8 cellular contexts compared by ENCODE assay signal in genomic region chr13:48975926-48976676, GRCh38. TPM values are rescaled to one million over a fixed set of nuclear protein-coding genes. Genes with fewer than 3 reads are reported as not detected.
DNase-seq lines count a peak whose midpoint lies in the region; ATAC-seq, FAIRE-seq and TF ChIP-seq lines count a peak whose summit lies in the region.

No MANE protein-coding gene starts in this region.

- H3K4me1 ChIP-seq in keratinocyte (ENCODE audit: control insufficient read depth, extremely low read depth, insufficient read depth, low read length): peaks cover 18% of the 10 kb centered on the region

- ATAC-seq in GM18873 (IDR thresholded peaks at IDR 0.05; ENCODE audit: low FRiP score, unreplicated experiment) (peak; percentile 43), HG03108 (IDR thresholded peaks at IDR 0.05; ENCODE audit: unreplicated experiment) (peak; percentile 61)

- H3K36me3 ChIP-seq in keratinocyte (ENCODE audit: control insufficient read depth in 2 of 2, extremely low read depth in 1 of 2, insufficient read depth in 2 of 2, low read length in 2 of 2): no peaks in the 10 kb centered on the region

- H3K27me3 ChIP-seq in keratinocyte (ENCODE audit: control insufficient read depth, extremely low read depth, insufficient read depth, low read length): no peaks in the 10 kb centered on the region

- dilution Hi-C loops in keratinocyte (cut with MboI; ENCODE audit: extremely low pct_ligation_motif_present, low sequenced_read_pairs): no loop called here

- H2AFZ ChIP-seq in keratinocyte (ENCODE audit: control insufficient read depth, low read length): peak overlapping the region; percentile 94

- H3K27ac ChIP-seq in caudate nucleus (ENCODE audit: low read depth, low read length): peak overlapping the region; percentile 87
- H3K27ac ChIP-seq in keratinocyte (ENCODE audit: control insufficient read depth, insufficient read depth, low read length): peak overlapping the region; percentile 83

- H3K9me1 ChIP-seq in keratinocyte (ENCODE audit: control insufficient read depth, extremely low read depth, insufficient read depth, low read length): no peaks in the 10 kb centered on the region

- H3K4me2 ChIP-seq in keratinocyte (ENCODE audit: control insufficient read depth, extremely low read depth, insufficient read depth, low read depth, low read length): peak overlapping the region; percentile 93

- DNase-seq in AG08396 (ENCODE audit: low spot score): peak; percentile 88
- DNase-seq in NCI-H2227 (lab: John Stamatoyannopoulos, UW; ENCODE audit: unreplicated experiment): peak; percentile 87
- peak; percentile 69 to 81 (median 76) for DNase-seq in activated CD4-positive, CD25-positive, alpha-beta regulatory T cell (lab: John Stamatoyannopoulos, UW)
- peak in 60 of 61 donors; percentile 25 to 92 (median 78) for DNase-seq in caudate nucleus (lab: John Stamatoyannopoulos, UW)
- DNase-seq in keratinocyte (ENCODE audit: low read depth, low spot score): no peak
- peak; percentile 76 to 84 (median 82) for DNase-seq in stimulated activated CD4-positive, alpha-beta T cell treated with anti-CD3 and anti-CD28 coated beads, Interleukin-12 subunit alpha, Interleukin-12 subunit beta, amount 100 ng/mL, for 48 hours (ENCODE audit: low read depth in 2 of 3, low spot score in 1 of 3)

- H3K9ac ChIP-seq in keratinocyte (ENCODE audit: control insufficient read depth, extremely low read depth, insufficient read depth, low read length): peak overlapping the region; percentile 88

- peak in 1 of 3 experiments; percentile 23 for TF ChIP-seq CTCF in keratinocyte (optimal IDR thresholded peaks at IDR 0.05 in 1 of 3, IDR thresholded peaks at IDR 0.05 in 1 of 3, conservative IDR thresholded peaks at IDR 0.05 in 1 of 3; ENCODE audit: extremely low read depth in 1 of 3, insufficient read depth in 2 of 3, low read length in 3 of 3)

- peaks cover 34% of the 10 kb centered on the region for H3K79me2 ChIP-seq in keratinocyte (ENCODE audit: control insufficient read depth, insufficient read depth, low read length)

- no peak for FAIRE-seq in keratinocyte (lab: Jason Lieb, UNC)

- H4K20me1 ChIP-seq in keratinocyte (ENCODE audit: control insufficient read depth, extremely low read depth, insufficient read depth, low read length): no peaks in the 10 kb centered on the region

- H3K4me3 ChIP-seq in keratinocyte (ENCODE audit: control insufficient read depth in 2 of 3, extremely low read depth in 1 of 3, insufficient read depth in 2 of 3, low read depth in 1 of 3, low read length in 3 of 3): peak overlapping the region; percentile 56 to 93 (median 81)

- H3K9me3 ChIP-seq in keratinocyte (ENCODE audit: control insufficient read depth, low read depth, low read length): peaks cover 7% of the 10 kb centered on the region

RNA-seq across cellular contexts. Expression of gene FNDC3A, which starts 0.4 kb away (rescaled TPM):
- polyA plus RNA-seq in keratinocyte: 21.2 to 28.4 TPM (median 21.7 TPM) in 3 replicates
- 5.3 TPM for polyA plus RNA-seq in keratinocyte (2011; ENCODE audit: low read depth)
- 11.3 and 24.8 TPM in 2 replicates for polyA plus RNA-seq in keratinocyte (2011; cell fraction: cytosol; rRNA removed)
- polyA plus RNA-seq in keratinocyte (2011; cell fraction: nucleus; rRNA removed): 27.6 and 33.8 TPM in 2 replicates
- 5.8 and 13.6 TPM in 2 replicates for polyA plus RNA-seq in keratinocyte (2012; ENCODE audit: low replicate concordance)
- polyA minus RNA-seq in keratinocyte: 31.6 to 55.8 TPM (median 49.2 TPM) in 3 replicates
- polyA minus RNA-seq in keratinocyte (2011; cell fraction: cytosol; rRNA and poly(A)+ RNA removed): 15.5 TPM
- polyA minus RNA-seq in keratinocyte (2011; cell fraction: nucleus; rRNA and poly(A)+ RNA removed): 23.8 and 48.2 TPM in 2 replicates
